Comparison of ENCODE assay signal across 2 cellular contexts in the genomic region with DNA sequence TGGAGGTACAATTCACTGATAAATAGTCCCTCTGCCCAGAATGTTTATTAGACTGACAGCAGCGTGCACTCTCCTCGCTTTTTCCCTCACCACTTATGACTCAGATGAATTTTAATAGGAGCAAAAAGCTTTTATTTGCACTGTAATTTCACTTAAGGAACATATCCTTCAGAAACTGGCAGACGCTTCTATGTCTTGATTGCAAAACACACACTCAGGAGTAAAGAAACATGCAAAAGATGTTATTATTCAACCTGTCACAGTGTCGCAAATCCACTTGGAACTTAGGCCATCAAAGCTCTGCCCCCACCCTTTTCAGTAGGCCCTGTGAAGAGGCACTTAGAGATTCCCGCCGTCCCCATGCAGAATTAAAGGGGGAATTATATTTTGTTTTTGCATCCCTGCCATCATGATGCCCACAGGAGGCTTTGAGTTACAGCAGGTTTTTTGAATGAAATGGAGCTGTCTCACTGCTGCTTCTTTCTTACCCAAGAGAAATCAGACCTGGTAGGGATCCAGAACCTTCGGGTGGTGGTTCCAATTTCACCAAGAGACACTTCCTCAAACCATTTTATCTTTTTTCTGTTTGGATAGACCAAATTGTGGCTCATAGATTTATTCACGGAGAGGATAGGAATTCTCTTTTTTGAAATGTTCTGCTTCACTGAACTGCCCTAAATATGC.
TF ChIP-seq lines count a peak whose summit lies in the region.

No MANE protein-coding gene starts in this region.

TF ChIP-seq in neural cell, 6 proteins besides CTCF, POLR2A, EP300 and RAD21:
- TF ChIP-seq POLR2AphosphoS5 (IDR thresholded peaks at IDR 0.05): peak; percentile 51
- no peak for TF ChIP-seq EZH2 (IDR thresholded peaks at IDR 0.05; ENCODE audit: borderline replicate concordance, insufficient read depth, low read length, poor library complexity, severe bottlenecking)

TF ChIP-seq in HepG2, 621 proteins besides CTCF, POLR2A, EP300 and RAD21:
- TF ChIP-seq TBX3 (IDR thresholded peaks at IDR 0.05; ENCODE audit: borderline replicate concordance) (no peak), ZNF274 (CRISPR knock-in tag; IDR thresholded peaks at IDR 0.05) (no peak), NPAS2 (CRISPR knock-in tag; IDR thresholded peaks at IDR 0.05; ENCODE audit: borderline replicate concordance) (no peak), HNRNPH1 (optimal IDR thresholded peaks at IDR 0.05; ENCODE audit: low read depth, low read length) (no peak), TBP (CRISPR knock-in tag; IDR thresholded peaks at IDR 0.05) (no peak), PHF8 (CRISPR knock-in tag; IDR thresholded peaks at IDR 0.05) (no peak), PHF20 (CRISPR knock-in tag; IDR thresholded peaks at IDR 0.05) (no peak), ZNF777 (CRISPR knock-in tag; IDR thresholded peaks at IDR 0.05) (no peak), SOX13 (IDR thresholded peaks at IDR 0.05) (no peak), SOX13 (CRISPR knock-in tag; conservative IDR thresholded peaks at IDR 0.05 in 1 of 2, IDR thresholded peaks at IDR 0.05 in 1 of 2) (no peak), ZNF891 (CRISPR knock-in tag; IDR thresholded peaks at IDR 0.05) (no peak)
- TF ChIP-seq, protein P1, sequence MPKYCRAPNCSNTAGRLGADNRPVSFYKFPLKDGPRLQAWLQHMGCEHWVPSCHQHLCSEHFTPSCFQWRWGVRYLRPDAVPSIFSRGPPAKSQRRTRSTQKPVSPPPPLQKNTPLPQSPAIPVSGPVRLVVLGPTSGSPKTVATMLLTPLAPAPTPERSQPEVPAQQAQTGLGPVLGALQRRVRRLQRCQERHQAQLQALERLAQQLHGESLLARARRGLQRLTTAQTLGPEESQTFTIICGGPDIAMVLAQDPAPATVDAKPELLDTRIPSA (CRISPR knock-in tag; IDR thresholded peaks at IDR 0.05; ENCODE audit: borderline replicate concordance): no peak
